8 cellular contexts compared by ENCODE assay signal in genomic region chr5:68344447-68345111, GRCh38.
DNase-seq lines count a peak whose midpoint lies in the region; ATAC-seq and TF ChIP-seq lines count a peak whose summit lies in the region.

No MANE protein-coding gene starts in this region.

- H3K27ac ChIP-seq in SJCRH30, result no peak overlapping the region

- peak; percentile 8 to 13 for DNase-seq in AML-193 (lab: John Stamatoyannopoulos, UW)
- peak; percentile 28 for DNase-seq in NCI-H69 (lab: John Stamatoyannopoulos, UW)
- peak; percentile 90 for DNase-seq in epithelial cell of proximal tubule (ENCODE audit: low read depth)
- peak; percentile 41 for DNase-seq in stimulated activated CD4-positive, alpha-beta T cell treated with anti-CD3 and anti-CD28 coated beads, Interleukin-4, amount 100 ng/mL, for 24 hours
- no peak for DNase-seq in SJCRH30
- DNase-seq in hepatic stellate cell (ENCODE audit: low spot score), result no peak
- no peak for DNase-seq in NCI-H1930 (lab: John Stamatoyannopoulos, UW)

- H3K9me3 ChIP-seq in SJCRH30 (replicated peaks), result no peaks in the 10 kb centered on the region

- H3K36me3 ChIP-seq in SJCRH30, result no peaks in the 10 kb centered on the region

- no peaks in the 10 kb centered on the region for H3K4me1 ChIP-seq in SJCRH30

- H3K27me3 ChIP-seq in SJCRH30, result no peaks in the 10 kb centered on the region

- H3K4me3 ChIP-seq in epithelial cell of proximal tubule (ENCODE audit: low read depth, low read length), result no peak overlapping the region
- H3K4me3 ChIP-seq in SJCRH30, result no peak overlapping the region

- ATAC-seq in GM18868 (IDR thresholded peaks at IDR 0.05; ENCODE audit: unreplicated experiment), result peak; percentile 33

- no peak for TF ChIP-seq CTCF in epithelial cell of proximal tubule (conservative IDR thresholded peaks at IDR 0.05; ENCODE audit: low read depth, low read length)

Comparison
In these comparisons a context has a peak if more than half of its experiments do, and no peak if none do; other contexts are left out.
1. DNase-seq: peak in AML-193 (2 of 2), NCI-H69 (single experiment), epithelial cell of proximal tubule (single experiment) and stimulated activated CD4-positive, alpha-beta T cell treated with anti-CD3 and anti-CD28 coated beads, Interleukin-4, amount 100 ng/mL, for 24 hours (single experiment); none in SJCRH30 (0 of 2), hepatic stellate cell (single experiment) and NCI-H1930 (0 of 2).